Comparison of ENCODE assay signal across 11 cellular contexts in genomic region chr19:4206818-4207484, GRCh38. TPM values are rescaled to one million over a fixed set of nuclear protein-coding genes. Genes with fewer than 3 reads are reported as not detected.
DNase-seq lines count a peak whose midpoint lies in the region; ATAC-seq and TF ChIP-seq lines count a peak whose summit lies in the region.
"Had no signal": no experiment of that assay in that cellular context is flagged by ENCODE, and none has a peak within 500 bp of the region (broad histone marks: within the 10 kb centered on the region; RNA-seq: fewer than 3 reads in every experiment).

No MANE protein-coding gene starts in this region.

- H3K4me1 ChIP-seq in left ventricle myocardium inferior (peaks cover 11% of the 10 kb centered on the region), Caco-2 (no peaks in the 10 kb centered on the region)
- H3K4me1 ChIP-seq: colonic mucosa had no signal

- DNase-seq in left ventricle myocardium inferior = no peak
- DNase-seq in Right ventricle myocardium superior = no peak
- DNase-seq in NCI-H460 (ENCODE audit: extremely low read depth, low read depth) = peak; percentile 18
- no peak for DNase-seq in epithelial cell of proximal tubule (ENCODE audit: low read depth)
- no peak for DNase-seq in Caco-2
- no peak for DNase-seq in GDM1 (lab: John Stamatoyannopoulos, UW)
- DNase-seq in NCI-H524 (lab: John Stamatoyannopoulos, UW) = no peak
- no peak for DNase-seq in DMS79 (lab: John Stamatoyannopoulos, UW)
- DNase-seq: activated CD8-positive, alpha-beta memory T cell treated with anti-CD3 and anti-CD28 coated beads, Interleukin-2, amount 50 U/mL, for 4 hours; colonic mucosa; islet precursor cell had no signal

- intact Hi-C loops in left ventricle myocardium inferior (cut with micrococcal nuclease) (no loop called here), Right ventricle myocardium superior (cut with DNase I) (loop anchor here (5.0 kb wide), 1 partner anchor 220 kb away; the partner anchor contains the start of gene EEF2), Caco-2 (cut with micrococcal nuclease; ENCODE audit: unreplicated experiment) (no loop called here)

- H3K36me3 ChIP-seq in left ventricle myocardium inferior (no peaks in the 10 kb centered on the region), Caco-2 (ENCODE audit: control insufficient read depth, insufficient read depth, low read length) (no peaks in the 10 kb centered on the region)
- H3K36me3 ChIP-seq: colonic mucosa had no signal

- POLR2A ChIA-PET in Caco-2 (lab: Charles Lee) = no interaction called here

- CTCF ChIA-PET in Caco-2 (lab: Charles Lee) = interaction anchor here (0.6 to 1.0 kb wide), 2 partner anchors 8 to 15 kb away, joined by 3 to 4 read pairs; no protein-coding TSS in a partner anchor

- no peak for ATAC-seq in Right ventricle myocardium superior (ENCODE audit: poor library complexity)

- no peak overlapping the region for H3K4me3 Mint-ChIP-seq in Caco-2 (ENCODE audit: unreplicated experiment)

- no peaks in the 10 kb centered on the region for H3K36me3 Mint-ChIP-seq in Caco-2 (ENCODE audit: insufficient read depth, unreplicated experiment)

- H3K27me3 ChIP-seq in left ventricle myocardium inferior (ENCODE audit: low read depth) (peaks cover 39% of the 10 kb centered on the region), Caco-2 (replicated peaks; ENCODE audit: control insufficient read depth, insufficient read depth, low read length) (no peaks in the 10 kb centered on the region)
- H3K27me3 ChIP-seq: colonic mucosa had no signal

- no peak overlapping the region for H3K27ac ChIP-seq in left ventricle myocardium inferior (replicated peaks)
- H3K27ac ChIP-seq: colonic mucosa had no signal

- no peaks in the 10 kb centered on the region for H3K9me3 Mint-ChIP-seq in Caco-2 (ENCODE audit: unreplicated experiment)

- H3K27me3 Mint-ChIP-seq in Caco-2 (ENCODE audit: insufficient read depth, unreplicated experiment) = no peaks in the 10 kb centered on the region

- no peak overlapping the region for H3K27ac Mint-ChIP-seq in Caco-2 (ENCODE audit: unreplicated experiment)

- H3K4me1 Mint-ChIP-seq in Caco-2 (ENCODE audit: low read depth, unreplicated experiment) = no peaks in the 10 kb centered on the region

- H3K9me3 ChIP-seq in left ventricle myocardium inferior (replicated peaks) (no peaks in the 10 kb centered on the region), Caco-2 (no peaks in the 10 kb centered on the region)
- H3K9me3 ChIP-seq: colonic mucosa had no signal

- BruUV-seq in Caco-2 (replicated peaks; lab: Mats Ljungman, UMichigan) = no TSS peak

- TF ChIP-seq CTCF in left ventricle myocardium inferior (IDR thresholded peaks at IDR 0.05; ENCODE audit: borderline replicate concordance) = peak; percentile 18
- peak; percentile 28 for TF ChIP-seq CTCF in epithelial cell of proximal tubule (conservative IDR thresholded peaks at IDR 0.05; ENCODE audit: low read depth, low read length)
- TF ChIP-seq CTCF in Caco-2 (IDR thresholded peaks at IDR 0.05; ENCODE audit: insufficient read depth in 1 of 2, low read depth in 1 of 2, low read length in 1 of 2, severe bottlenecking in 1 of 2, unreplicated experiment in 1 of 2) = peak in 1 of 2 experiments; percentile 30

- H3K4me3 ChIP-seq in left ventricle myocardium inferior (no peak overlapping the region), epithelial cell of proximal tubule (ENCODE audit: low read depth, low read length) (no peak overlapping the region), Caco-2 (ENCODE audit: low read depth, low read length) (no peak overlapping the region)
- H3K4me3 ChIP-seq: colonic mucosa had no signal

RNA-seq across cellular contexts. Expression of gene EBI3, which starts 22.4 kb away (rescaled TPM):
- 0.49 TPM for total RNA-seq in left ventricle myocardium inferior
- 0.51 TPM for total RNA-seq in Right ventricle myocardium superior
- 0.30 TPM in 1 of 2 replicates, not detected in the other for total RNA-seq in NCI-H460 (2014; rRNA removed; shearing (Covaris generic))
- polyA plus RNA-seq in NCI-H460 (2014; cell fraction: nucleus; rRNA removed) = not detected in 2 replicates
- 1.7 TPM in 1 of 2 replicates, not detected in the other for total RNA-seq in epithelial cell of proximal tubule
- total RNA-seq in Caco-2 (2022) = 0.68 and 0.81 TPM in 2 replicates

RNA-seq across cellular contexts. Expression of gene ANKRD24, which starts 24.5 kb away (rescaled TPM):
- total RNA-seq in left ventricle myocardium inferior (0.22 TPM), Right ventricle myocardium superior (0.08 TPM), epithelial cell of proximal tubule (not detected in 2 replicates), Caco-2 (2022) (0.16 and 0.39 TPM in 2 replicates)
- 0.20 and 0.37 TPM in 2 replicates for total RNA-seq in NCI-H460 (2014; rRNA removed; shearing (Covaris generic))
- 0.78 and 3.0 TPM in 2 replicates for polyA plus RNA-seq in NCI-H460 (2014; cell fraction: nucleus; rRNA removed)

RNA-seq across cellular contexts. Expression of gene SIRT6, which starts 24.6 kb away (rescaled TPM):
- 12.9 TPM for total RNA-seq in left ventricle myocardium inferior
- total RNA-seq in Right ventricle myocardium superior = 9.4 TPM
- 13.9 and 14.8 TPM in 2 replicates for total RNA-seq in NCI-H460 (2014; rRNA removed; shearing (Covaris generic))
- polyA plus RNA-seq in NCI-H460 (2014; cell fraction: nucleus; rRNA removed) = 35.5 and 46.7 TPM in 2 replicates
- total RNA-seq in epithelial cell of proximal tubule = 33.8 and 43.5 TPM in 2 replicates
- total RNA-seq in Caco-2 (2022) = 18.2 and 20.1 TPM in 2 replicates

RNA-seq across cellular contexts. Expression of gene YJU2, which starts 39.9 kb away (rescaled TPM):
- total RNA-seq in left ventricle myocardium inferior = 10.2 TPM
- total RNA-seq in Right ventricle myocardium superior = 7.8 TPM
- 13.9 and 15.7 TPM in 2 replicates for total RNA-seq in NCI-H460 (2014; rRNA removed; shearing (Covaris generic))
- polyA plus RNA-seq in NCI-H460 (2014; cell fraction: nucleus; rRNA removed) = 13.9 and 14.2 TPM in 2 replicates
- 34.3 and 39.1 TPM in 2 replicates for total RNA-seq in epithelial cell of proximal tubule
- total RNA-seq in Caco-2 (2022) = 19.5 TPM in 2 replicates

RNA-seq across cellular contexts. Expression of gene CREB3L3, which starts 53.5 kb away (rescaled TPM):
- not detected for total RNA-seq in left ventricle myocardium inferior
- total RNA-seq in Right ventricle myocardium superior = not detected
- not detected in 2 replicates for total RNA-seq in NCI-H460 (2014; rRNA removed; shearing (Covaris generic))
- polyA plus RNA-seq in NCI-H460 (2014; cell fraction: nucleus; rRNA removed) = not detected in 2 replicates
- total RNA-seq in epithelial cell of proximal tubule = not detected in 2 replicates
- total RNA-seq in Caco-2 (2022) = 1.1 and 2.3 TPM in 2 replicates
